Comparison of ENCODE assay signal across 12 cellular contexts in genomic region chr4:110411599-110412011, GRCh38.
DNase-seq lines count a peak whose midpoint lies in the region; ATAC-seq and TF ChIP-seq lines count a peak whose summit lies in the region.
"Had no signal": no experiment of that assay in that cellular context is flagged by ENCODE, and none has a peak within 500 bp of the region (broad histone marks: within the 10 kb centered on the region; RNA-seq: fewer than 3 reads in every experiment).

No MANE protein-coding gene starts in this region.

- H3K4me1 ChIP-seq in mesenchymal stem cell (ENCODE audit: control insufficient read depth, insufficient read depth, low read depth, low read length) (peaks cover 3% of the 10 kb centered on the region), left lung (peaks cover 0 to 5% of the 10 kb centered on the region in 2 donors)
- H3K4me1 ChIP-seq: BLaER1 treated with 17β-estradiol and CSF1 and Interleukin-3, amounts not matched to agents 10 nM and 100 nM had no signal

- H3K27me3 ChIP-seq in mesenchymal stem cell (ENCODE audit: control insufficient read depth in 1 of 2, insufficient read depth in 1 of 2, low read length in 2 of 2) (no peaks in the 10 kb centered on the region), left lung (no peaks in the 10 kb centered on the region)
- H3K27me3 ChIP-seq: BLaER1 treated with 17β-estradiol and CSF1 and Interleukin-3, amounts not matched to agents 10 nM and 100 nM had no signal

- H4K8ac ChIP-seq in mesenchymal stem cell (ENCODE audit: low read length), result peak overlapping the region; percentile 80

- intact Hi-C loops in left lung (cut with DNase I), result no loop called here

- H3K9me3 ChIP-seq in mesenchymal stem cell (ENCODE audit: control insufficient read depth, low read length), result no peaks in the 10 kb centered on the region
- H3K9me3 ChIP-seq in left lung, result no peaks in the 10 kb centered on the region

- peak overlapping the region in 2 of 5 experiments; percentile 86 to 97 for H3K27ac Mint-ChIP-seq in brain

- ATAC-seq in left lung, result no peak

- DNase-seq in Caki2 (ENCODE audit: low read depth), result peak; percentile 61
- no peak for DNase-seq in mesenchymal stem cell
- DNase-seq in anterior cingulate cortex (lab: John Stamatoyannopoulos, UW), result no peak
- no peak for DNase-seq in NCI-H774 (lab: John Stamatoyannopoulos, UW)
- no peak for DNase-seq in H4 (ENCODE audit: low spot score)
- no peak for DNase-seq in left lung
- DNase-seq: amygdala; effector CD4-positive, alpha-beta T cell; NCI-H1694 had no signal

- no peaks in the 10 kb centered on the region for H3K27me3 Mint-ChIP-seq in brain

- peak overlapping the region; percentile 12 for H3K27ac ChIP-seq in mesenchymal stem cell (ENCODE audit: low read length, poor library complexity, severe bottlenecking)
- no peak overlapping the region for H3K27ac ChIP-seq in left lung
- H3K27ac ChIP-seq: BLaER1 treated with 17β-estradiol and CSF1 and Interleukin-3, amounts not matched to agents 10 nM and 100 nM had no signal

- H2AFZ ChIP-seq in mesenchymal stem cell (ENCODE audit: low read depth, low read length), result no peak overlapping the region

- H3K4me2 ChIP-seq in mesenchymal stem cell (ENCODE audit: low read length, poor library complexity, severe bottlenecking), result no peak overlapping the region
- H3K4me2 ChIP-seq: BLaER1 treated with 17β-estradiol and CSF1 and Interleukin-3, amounts not matched to agents 10 nM and 100 nM had no signal

- H2BK120ac ChIP-seq in mesenchymal stem cell (ENCODE audit: low read depth, low read length), result peak overlapping the region; percentile 49

- H3K79me1 ChIP-seq in mesenchymal stem cell (replicated peaks; ENCODE audit: low read length, poor library complexity, severe bottlenecking), result no peaks in the 10 kb centered on the region

- no peak overlapping the region for H2BK15ac ChIP-seq in mesenchymal stem cell (ENCODE audit: low read depth, poor library complexity, severe bottlenecking)

- TF ChIP-seq RAD21 in Ishikawa (IDR thresholded peaks at IDR 0.05; ENCODE audit: low read depth), result no peak

- peak overlapping the region; percentile 73 to 81 for H3K4ac ChIP-seq in mesenchymal stem cell (ENCODE audit: low read depth in 1 of 2, low read length in 2 of 2)

- peak overlapping the region in 1 of 2 experiments; percentile 66 for H2BK12ac ChIP-seq in mesenchymal stem cell (ENCODE audit: low read length in 2 of 2)

- H3K18ac ChIP-seq in mesenchymal stem cell (ENCODE audit: low read depth in 1 of 2, low read length in 2 of 2), result peak overlapping the region; percentile 46 to 75

- no peak overlapping the region for H3K9ac ChIP-seq in mesenchymal stem cell (ENCODE audit: low read length)
- H3K9ac ChIP-seq: BLaER1 treated with 17β-estradiol and CSF1 and Interleukin-3, amounts not matched to agents 10 nM and 100 nM had no signal

- H3K4me1 Mint-ChIP-seq in brain, result peaks cover 33% of the 10 kb centered on the region

- peak overlapping the region; percentile 62 for H2BK5ac ChIP-seq in mesenchymal stem cell (ENCODE audit: low read depth, low read length, poor library complexity, severe bottlenecking)

- H4K91ac ChIP-seq in mesenchymal stem cell (ENCODE audit: low read length), result peak overlapping the region; percentile 83

- TF ChIP-seq CTCF in brain (conservative IDR thresholded peaks at IDR 0.05) (no peak), left lung (IDR thresholded peaks at IDR 0.05) (no peak)

- H3K4me3 Mint-ChIP-seq in brain, result peak overlapping the region in 4 of 5 experiments; percentile 61 to 86 (median 76)

- peaks cover 0 to 17% (median 2%) of the 10 kb centered on the region in 5 experiments for H3K9me3 Mint-ChIP-seq in brain

- H3K36me3 ChIP-seq in mesenchymal stem cell (ENCODE audit: control insufficient read depth in 1 of 2, insufficient read depth in 2 of 2, low read depth in 1 of 2, low read length in 2 of 2) (no peaks in the 10 kb centered on the region), left lung (no peaks in the 10 kb centered on the region)
- H3K36me3 ChIP-seq: BLaER1 treated with 17β-estradiol and CSF1 and Interleukin-3, amounts not matched to agents 10 nM and 100 nM had no signal

- 79% methylated on average over 4 of the region's 5 CpGs for WGBS in mesenchymal stem cell

- H2AK5ac ChIP-seq in mesenchymal stem cell (ENCODE audit: low read length, severe bottlenecking), result peak overlapping the region; percentile 54

- H3K23ac ChIP-seq in mesenchymal stem cell (ENCODE audit: low read length in 2 of 2), result no peak overlapping the region

- H3K14ac ChIP-seq in mesenchymal stem cell (ENCODE audit: low read length in 2 of 2), result peak overlapping the region in 1 of 2 experiments; percentile 19

- H3K4me3 ChIP-seq in mesenchymal stem cell (ENCODE audit: insufficient read depth in 1 of 2, low read depth in 1 of 2, low read length in 2 of 2), result no peak overlapping the region
- no peak overlapping the region for H3K4me3 ChIP-seq in left lung
- H3K4me3 ChIP-seq: BLaER1 treated with 17β-estradiol and CSF1 and Interleukin-3, amounts not matched to agents 10 nM and 100 nM had no signal

- no peaks in the 10 kb centered on the region for H3K36me3 Mint-ChIP-seq in brain

- TF ChIP-seq EP300 in Ishikawa (IDR thresholded peaks at IDR 0.05; ENCODE audit: borderline replicate concordance), result no peak

- in situ Hi-C loops in Caki2 (cut with HindIII; ENCODE audit: low pct_unique_long_range_greater_than_20kb, low sequenced_read_pairs), result no loop called here

TF ChIP-seq in Ishikawa, 13 proteins besides CTCF, POLR2A, EP300 and RAD21:
- peak; percentile 56; the same call in 1 of the 2 replicates for TF ChIP-seq TCF12 (IDR thresholded peaks at IDR 0.05; ENCODE audit: low read depth)
- no peak for TF ChIP-seq ZBTB7A (IDR thresholded peaks at IDR 0.05; ENCODE audit: low read depth)
- TF ChIP-seq CREB1 (IDR thresholded peaks at IDR 0.05; ENCODE audit: low read depth), result no peak
- TF ChIP-seq MAX (IDR thresholded peaks at IDR 0.05), result no peak
- no peak for TF ChIP-seq NFIC (IDR thresholded peaks at IDR 0.05)
- TF ChIP-seq YY1 (IDR thresholded peaks at IDR 0.05; ENCODE audit: low read depth), result no peak
- TF ChIP-seq TEAD4 (IDR thresholded peaks at IDR 0.05), result peak; percentile 37; the same call in 1 of the 2 replicates
